In genomic region chr1:47534040-47534328, GRCh38 we compare ENCODE assay signal across 12 cellular contexts.
DNase-seq lines count a peak whose midpoint lies in the region; ATAC-seq, FAIRE-seq and TF ChIP-seq lines count a peak whose summit lies in the region.
"Had no signal": no experiment of that assay in that cellular context is flagged by ENCODE, and none has a peak within 500 bp of the region (broad histone marks: within the 10 kb centered on the region; RNA-seq: fewer than 3 reads in every experiment).

No MANE protein-coding gene starts in this region.

- H3K4me3 Mint-ChIP-seq in natural killer cell treated with Interleukin-12 subunit alpha and Interleukin-12 subunit beta and Interleukin-15 and Interleukin-18, amount 100 ng/mL, for 72 hours = peak overlapping the region; percentile 0
- H3K4me3 Mint-ChIP-seq in natural killer cell (no peak overlapping the region), brain (peak overlapping the region; percentile 73 to 92 (median 84))
- H3K4me3 Mint-ChIP-seq in naive thymus-derived CD8-positive, alpha-beta T cell = peak overlapping the region in 8 of 10 donors; percentile 25 to 92 (median 56)

- peaks cover 0 to 11% of the 10 kb centered on the region in 2 donors for H3K9me3 ChIP-seq in left lung

- peaks cover 0 to 43% of the 10 kb centered on the region in 2 donors for H3K27me3 ChIP-seq in left lung

- TF ChIP-seq POLR2A in H54 (IDR thresholded peaks at IDR 0.05; ENCODE audit: low read depth, low read length) = no peak

- no peak overlapping the region for H3K4me3 ChIP-seq in left lung
- H3K4me3 ChIP-seq: K562 had no signal

- POLR2A ChIA-PET in naive thymus-derived CD8-positive, alpha-beta T cell (lab: Charles Lee) = no interaction called here

- H3K4me1 ChIP-seq in left lung = peaks cover 3 to 13% of the 10 kb centered on the region in 2 donors

- no peak for DNase-seq in natural killer cell treated with Interleukin-12 subunit alpha and Interleukin-12 subunit beta and Interleukin-15 and Interleukin-18, amount 100 ng/mL, for 72 hours (ENCODE audit: low spot score)
- DNase-seq in natural killer cell = no peak
- no peak for DNase-seq in naive thymus-derived CD8-positive, alpha-beta T cell
- no peak for DNase-seq in H54 (ENCODE audit: insufficient read length, low spot score)
- no peak for DNase-seq in GOT3 (lab: John Stamatoyannopoulos, UW)
- DNase-seq in hippocampal formation (lab: John Stamatoyannopoulos, UW) = no peak
- DNase-seq in left lung = no peak
- DNase-seq: ACHN, dorsolateral prefrontal cortex, T-helper 9 cell had no signal

- FAIRE-seq in H54 (lab: Jason Lieb, UNC) = no peak
- FAIRE-seq: K562 had no signal

- H3K27ac Mint-ChIP-seq in natural killer cell treated with Interleukin-12 subunit alpha and Interleukin-12 subunit beta and Interleukin-15 and Interleukin-18, amount 100 ng/mL, for 72 hours = no peak overlapping the region
- H3K27ac Mint-ChIP-seq in natural killer cell (no peak overlapping the region), brain (peak overlapping the region in 4 of 5 experiments; percentile 16 to 83 (median 72))
- peak overlapping the region in 2 of 10 donors; percentile 34 to 41 for H3K27ac Mint-ChIP-seq in naive thymus-derived CD8-positive, alpha-beta T cell

- ATAC-seq in natural killer cell treated with Interleukin-12 subunit alpha and Interleukin-12 subunit beta and Interleukin-15 and Interleukin-18, amount 100 ng/mL, for 72 hours = no peak
- ATAC-seq in natural killer cell = no peak
- no peak for ATAC-seq in naive thymus-derived CD8-positive, alpha-beta T cell
- ATAC-seq in left lung = no peak

- intact Hi-C loops in natural killer cell (cut with micrococcal nuclease) = no loop called here
- intact Hi-C loops in left lung (cut with DNase I) = loop anchor here (5.0 to 10.0 kb wide), 2 partner anchors 161 to 178 kb away; no protein-coding TSS in a partner anchor

- H3K9me3 Mint-ChIP-seq in natural killer cell treated with Interleukin-12 subunit alpha and Interleukin-12 subunit beta and Interleukin-15 and Interleukin-18, amount 100 ng/mL, for 72 hours = peaks cover 4% of the 10 kb centered on the region
- H3K9me3 Mint-ChIP-seq in natural killer cell (no peaks in the 10 kb centered on the region), brain (peaks cover 3 to 14% (median 8%) of the 10 kb centered on the region in 5 experiments)
- peaks cover 0 to 14% (median 9%) of the 10 kb centered on the region in 9 donors for H3K9me3 Mint-ChIP-seq in naive thymus-derived CD8-positive, alpha-beta T cell

- H3K36me3 ChIP-seq in left lung = no peaks in the 10 kb centered on the region

- H3K36me3 Mint-ChIP-seq in natural killer cell treated with Interleukin-12 subunit alpha and Interleukin-12 subunit beta and Interleukin-15 and Interleukin-18, amount 100 ng/mL, for 72 hours = peaks cover 9% of the 10 kb centered on the region
- H3K36me3 Mint-ChIP-seq in natural killer cell (peaks cover 5% of the 10 kb centered on the region), brain (no peaks in the 10 kb centered on the region)
- H3K36me3 Mint-ChIP-seq in naive thymus-derived CD8-positive, alpha-beta T cell = peaks cover 0 to 8% (median 6%) of the 10 kb centered on the region in 3 donors

- H3K4me1 Mint-ChIP-seq in natural killer cell treated with Interleukin-12 subunit alpha and Interleukin-12 subunit beta and Interleukin-15 and Interleukin-18, amount 100 ng/mL, for 72 hours (ENCODE audit: low read depth in 2 of 2) = peaks cover 0 to 3% of the 10 kb centered on the region in 2 donors
- H3K4me1 Mint-ChIP-seq in natural killer cell (peaks cover 0 to 13% of the 10 kb centered on the region in 2 donors), brain (peaks cover 32% of the 10 kb centered on the region)
- peaks cover 5 to 26% (median 14%) of the 10 kb centered on the region in 4 donors for H3K4me1 Mint-ChIP-seq in naive thymus-derived CD8-positive, alpha-beta T cell

- TF ChIP-seq CTCF in natural killer cell (IDR thresholded peaks at IDR 0.05) (no peak), brain (conservative IDR thresholded peaks at IDR 0.05) (no peak), left lung (IDR thresholded peaks at IDR 0.05) (no peak)

- H3K27me3 Mint-ChIP-seq in natural killer cell treated with Interleukin-12 subunit alpha and Interleukin-12 subunit beta and Interleukin-15 and Interleukin-18, amount 100 ng/mL, for 72 hours = peaks cover 34 to 55% of the 10 kb centered on the region in 2 donors
- peaks cover 34 to 45% of the 10 kb centered on the region in 2 donors for H3K27me3 Mint-ChIP-seq in natural killer cell (ENCODE audit: low read depth in 2 of 2)
- peaks cover 29% of the 10 kb centered on the region for H3K27me3 Mint-ChIP-seq in brain
- H3K27me3 Mint-ChIP-seq in naive thymus-derived CD8-positive, alpha-beta T cell = peaks cover 29 to 66% (median 53%) of the 10 kb centered on the region in 5 donors

- H3K27ac ChIP-seq in left lung = no peak overlapping the region

Comparison
In these comparisons a context has a peak if more than half of its experiments do, and no peak if none do; other contexts are left out.
1. H3K27ac Mint-ChIP-seq: peak in brain (4 of 5); none in natural killer cell treated with Interleukin-12 subunit alpha and Interleukin-12 subunit beta and Interleukin-15 and Interleukin-18, amount 100 ng/mL, for 72 hours (0 of 2) and natural killer cell (0 of 2).